ENCODE assay signal across 8 cellular contexts in genomic region chr3:178966299-178967183, GRCh38.
DNase-seq lines count a peak whose midpoint lies in the region; ATAC-seq, FAIRE-seq and TF ChIP-seq lines count a peak whose summit lies in the region.

No MANE protein-coding gene starts in this region.

- H3K4me3 Mint-ChIP-seq in activated T-cell treated with anti-CD3 and anti-CD28 coated beads, Interleukin-2, amount 50 U/mL, for 72 hours: no peak overlapping the region

- peaks cover 19% of the 10 kb centered on the region for H3K4me1 Mint-ChIP-seq in activated T-cell treated with anti-CD3 and anti-CD28 coated beads, Interleukin-2, amount 50 U/mL, for 72 hours (ENCODE audit: low read depth)

- H3K27ac Mint-ChIP-seq in activated T-cell treated with anti-CD3 and anti-CD28 coated beads, Interleukin-2, amount 50 U/mL, for 72 hours: no peak overlapping the region

- H3K4me3 ChIP-seq in Panc1 (ENCODE audit: low read depth in 2 of 2, low read length in 2 of 2) (no peak overlapping the region), endothelial cell of umbilical vein (replicated peaks in 1 of 3; ENCODE audit: insufficient read depth in 1 of 3, low read depth in 1 of 3, low read length in 3 of 3) (peak overlapping the region in 1 of 3 experiments; percentile 38), neutrophil (ENCODE audit: low read depth in 1 of 2, low read length in 1 of 2) (no peak overlapping the region)

- H3K27ac ChIP-seq in Panc1 (ENCODE audit: low read length) (no peak overlapping the region), endothelial cell of umbilical vein (ENCODE audit: insufficient read depth, low read depth, low read length) (peak overlapping the region; percentile 35), neutrophil (peak overlapping the region; percentile 43)

- no peaks in the 10 kb centered on the region for H3K4me1 ChIP-seq in Panc1 (ENCODE audit: control insufficient read depth, insufficient read depth, low read length)
- peaks cover 16% of the 10 kb centered on the region for H3K4me1 ChIP-seq in endothelial cell of umbilical vein (ENCODE audit: control insufficient read depth, extremely low read depth, insufficient read depth, low read length)
- H3K4me1 ChIP-seq in neutrophil (ENCODE audit: control insufficient read depth in 1 of 2, insufficient read depth in 1 of 2, low read depth in 1 of 2, low read length in 1 of 2): peaks cover 25 to 27% of the 10 kb centered on the region in 2 experiments

- DNase-seq in D721Med (ENCODE audit: insufficient read length, low spot score) (no peak), HT1080 (ENCODE audit: low read depth) (peak; percentile 63), Panc1 (ENCODE audit: low read depth, low spot score) (peak; percentile 4), endothelial cell of umbilical vein (ENCODE audit: low read depth, low spot score) (peak; percentile 72)
- DNase-seq in activated T-cell treated with anti-CD3 and anti-CD28 coated beads, Interleukin-2, amount 50 U/mL, for 72 hours: no peak

- H3K79me2 ChIP-seq in endothelial cell of umbilical vein (ENCODE audit: control insufficient read depth, insufficient read depth, low read length): no peaks in the 10 kb centered on the region

- H4K20me1 ChIP-seq in endothelial cell of umbilical vein (replicated peaks; ENCODE audit: control insufficient read depth, extremely low read depth, insufficient read depth, low read length): no peaks in the 10 kb centered on the region

- no peaks in the 10 kb centered on the region; the same call in 1 of the 2 replicates for H3K27me3 ChIP-seq in Panc1 (ENCODE audit: control insufficient read depth, insufficient read depth, low read length)
- no peaks in the 10 kb centered on the region for H3K27me3 ChIP-seq in endothelial cell of umbilical vein (ENCODE audit: control insufficient read depth in 2 of 2, insufficient read depth in 2 of 2, low read length in 2 of 2)
- peaks cover 47% of the 10 kb centered on the region for H3K27me3 ChIP-seq in neutrophil

- H3K9ac ChIP-seq in endothelial cell of umbilical vein (replicated peaks; ENCODE audit: extremely low read depth, insufficient read depth, low read length): peak overlapping the region; percentile 8

- H3K36me3 ChIP-seq in Panc1 (ENCODE audit: control insufficient read depth, insufficient read depth, low read length): no peaks in the 10 kb centered on the region
- H3K36me3 ChIP-seq in endothelial cell of umbilical vein (ENCODE audit: control insufficient read depth in 2 of 2, extremely low read depth in 1 of 2, insufficient read depth in 2 of 2, low read length in 2 of 2): no peaks in the 10 kb centered on the region
- no peaks in the 10 kb centered on the region for H3K36me3 ChIP-seq in neutrophil

- intact Hi-C loops in Panc1 (cut with micrococcal nuclease; ENCODE audit: unreplicated experiment): loop anchor here (2.0 kb wide), 1 partner anchor 530 kb away; no protein-coding TSS in a partner anchor
- intact Hi-C loops in endothelial cell of umbilical vein (cut with micrococcal nuclease): loop anchor here (1.0 kb wide), 1 partner anchor 530 kb away; no protein-coding TSS in a partner anchor

- TF ChIP-seq CTCF in D721Med (IDR thresholded peaks at IDR 0.05; ENCODE audit: insufficient read depth, missing control alignments) (peak; percentile 53), Panc1 (IDR thresholded peaks at IDR 0.05) (peak; percentile 69), endothelial cell of umbilical vein (IDR thresholded peaks at IDR 0.05; ENCODE audit: extremely low read depth in 1 of 2, insufficient read depth in 1 of 2, low read depth in 1 of 2, low read length in 2 of 2) (peak in 1 of 2 donors; percentile 29), neutrophil (IDR thresholded peaks at IDR 0.05) (no peak)

- no peaks in the 10 kb centered on the region for H3K36me3 Mint-ChIP-seq in activated T-cell treated with anti-CD3 and anti-CD28 coated beads, Interleukin-2, amount 50 U/mL, for 72 hours (ENCODE audit: insufficient read depth in 2 of 2)

- H3K9me1 ChIP-seq in endothelial cell of umbilical vein (replicated peaks; ENCODE audit: control insufficient read depth, extremely low read depth, insufficient read depth, low read length): no peaks in the 10 kb centered on the region

- POLR2A ChIA-PET in Panc1 (lab: Charles Lee) (no interaction called here), endothelial cell of umbilical vein (lab: Charles Lee) (no interaction called here)

- dilution Hi-C loops in endothelial cell of umbilical vein (cut with MboI; ENCODE audit: extremely low pct_ligation_motif_present, low sequenced_read_pairs): no loop called here

- in situ Hi-C loops in Panc1 (cut with HindIII; ENCODE audit: low pct_unique_long_range_greater_than_20kb, low sequenced_read_pairs): no loop called here

- TF ChIP-seq POLR2A in endothelial cell of umbilical vein (IDR thresholded peaks at IDR 0.05; ENCODE audit: low read depth, low read length): no peak

- FAIRE-seq in D721Med (lab: Jason Lieb, UNC) (peak; percentile 21), endothelial cell of umbilical vein (lab: Jason Lieb, UNC) (peak; percentile 66)

- no peaks in the 10 kb centered on the region for H3K9me3 Mint-ChIP-seq in activated T-cell treated with anti-CD3 and anti-CD28 coated beads, Interleukin-2, amount 50 U/mL, for 72 hours

- BruUV-seq in Panc1 (replicated peaks; lab: Mats Ljungman, UMichigan) (no TSS peak), endothelial cell of umbilical vein (replicated peaks; lab: Mats Ljungman, UMichigan) (no TSS peak)

- H2AFZ ChIP-seq in endothelial cell of umbilical vein (ENCODE audit: low read depth, low read length): peak overlapping the region; percentile 63

- H3K9me3 ChIP-seq in Panc1 (ENCODE audit: control insufficient read depth, insufficient read depth, low read depth, low read length) (no peaks in the 10 kb centered on the region), endothelial cell of umbilical vein (replicated peaks; ENCODE audit: control insufficient read depth, insufficient read depth, low read length) (no peaks in the 10 kb centered on the region), neutrophil (no peaks in the 10 kb centered on the region)

- H3K27me3 Mint-ChIP-seq in activated T-cell treated with anti-CD3 and anti-CD28 coated beads, Interleukin-2, amount 50 U/mL, for 72 hours (ENCODE audit: low read depth): no peaks in the 10 kb centered on the region

- CTCF ChIA-PET in Panc1 (lab: Charles Lee): no interaction called here
- CTCF ChIA-PET in endothelial cell of umbilical vein (lab: Charles Lee): interaction anchor here (0.6 to 6.4 kb wide), 17 partner anchors 9 to 531 kb away, joined by 3 to 107 read pairs (median 4); no protein-coding TSS in a partner anchor

- H3K4me2 ChIP-seq in endothelial cell of umbilical vein (ENCODE audit: insufficient read depth, low read length): peak overlapping the region; percentile 91

- peak; percentile 38 for ATAC-seq in GM19463 (IDR thresholded peaks at IDR 0.05; ENCODE audit: unreplicated experiment)
- no peak for ATAC-seq in Panc1
- ATAC-seq in activated T-cell treated with anti-CD3 and anti-CD28 coated beads, Interleukin-2, amount 50 U/mL, for 72 hours (replicated peaks in 1 of 2): no peak
- no peak for ATAC-seq in HG02884 (IDR thresholded peaks at IDR 0.05; ENCODE audit: unreplicated experiment)

TF ChIP-seq in endothelial cell of umbilical vein, 7 proteins besides CTCF, POLR2A, EP300 and RAD21:
- TF ChIP-seq JUN (IDR thresholded peaks at IDR 0.05; ENCODE audit: borderline replicate concordance, insufficient read depth, insufficient read length, low read depth): no peak
- no peak for TF ChIP-seq MAX (IDR thresholded peaks at IDR 0.05; ENCODE audit: insufficient read depth, insufficient read length)
- TF ChIP-seq MYC (IDR thresholded peaks at IDR 0.05; ENCODE audit: low read depth, low read length): no peak
- no peak for TF ChIP-seq GATA2 (IDR thresholded peaks at IDR 0.05; ENCODE audit: insufficient read depth, insufficient read length, low read depth, low read length)
- TF ChIP-seq FOS (IDR thresholded peaks at IDR 0.05; ENCODE audit: borderline replicate concordance, insufficient read depth, low read length): no peak
- TF ChIP-seq POLR2AphosphoS5 (IDR thresholded peaks at IDR 0.05; ENCODE audit: insufficient read depth, low read depth, low read length): no peak
- no peak for TF ChIP-seq EZH2 (IDR thresholded peaks at IDR 0.05; ENCODE audit: borderline replicate concordance, low read depth, low read length, severe bottlenecking)

Comparison
In these comparisons a context has a peak if more than half of its experiments do, and no peak if none do; other contexts are left out.
1. DNase-seq: peak in HT1080 (single experiment), Panc1 (single experiment) and endothelial cell of umbilical vein (single experiment); none in D721Med (single experiment) and activated T-cell treated with anti-CD3 and anti-CD28 coated beads, Interleukin-2, amount 50 U/mL, for 72 hours (0 of 2).